Comparison of ENCODE assay signal across 33 cellular contexts in the genomic region with DNA sequence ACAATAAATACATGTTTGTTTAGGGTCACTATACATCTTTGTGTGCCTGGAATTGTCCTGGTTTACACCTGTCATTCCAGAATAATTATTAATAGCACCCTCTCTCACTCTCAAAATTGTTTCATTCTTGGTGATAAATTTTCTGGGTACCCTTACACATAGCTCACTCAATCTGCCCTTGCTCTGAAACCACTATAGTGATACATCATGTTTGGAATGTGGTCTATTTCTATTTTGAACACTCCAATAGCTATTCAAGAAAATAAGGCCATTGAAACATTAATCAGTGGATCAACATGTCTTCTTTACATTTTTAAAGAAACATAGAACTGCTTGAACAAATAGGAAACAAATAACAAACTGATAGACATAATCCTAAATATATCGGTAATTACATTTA.
DNase-seq lines count a peak whose midpoint lies in the region; ATAC-seq, FAIRE-seq and TF ChIP-seq lines count a peak whose summit lies in the region.
"Had no signal": no experiment of that assay in that cellular context is flagged by ENCODE, and none has a peak within 500 bp of the region (broad histone marks: within the 10 kb centered on the region; RNA-seq: fewer than 3 reads in every experiment).

No MANE protein-coding gene starts in this region.

- H2AK9ac ChIP-seq in IMR-90 (replicated peaks; ENCODE audit: low read depth, low read length, poor library complexity), result no peak overlapping the region

- CTCF ChIA-PET in IMR-90 (lab: Yijun Ruan, JAX), result no interaction called here

- H3K4me1 Mint-ChIP-seq in astrocyte (ENCODE audit: low read depth, unreplicated experiment), result peaks cover 24% of the 10 kb centered on the region
- H3K4me1 Mint-ChIP-seq: CD4-positive, alpha-beta memory T cell; IgD-negative memory B cell; memory B cell; neural crest cell had no signal

- H4K20me1 ChIP-seq in IMR-90 (ENCODE audit: insufficient read depth, low read length) (no peaks in the 10 kb centered on the region), astrocyte (ENCODE audit: insufficient read depth, low read length) (no peaks in the 10 kb centered on the region)

- H2BK20ac ChIP-seq in IMR-90 (ENCODE audit: low read depth, low read length), result no peak overlapping the region

- no peak overlapping the region for H3K4me3 Mint-ChIP-seq in astrocyte (ENCODE audit: unreplicated experiment)
- H3K4me3 Mint-ChIP-seq: activated CD4-positive, alpha-beta memory T cell treated with anti-CD3 and anti-CD28 coated beads for 36 hours; activated T-cell treated with anti-CD3 and anti-CD28 coated beads, Interleukin-2, amount 50 U/mL, for 72 hours; CD4-positive, alpha-beta memory T cell; IgD-negative memory B cell; memory B cell; neural crest cell; T-helper 1 cell treated with Interleukin-12 subunit alpha and Interleukin-12 subunit beta and Interleukin-4 antibody, amounts not matched to agents 30 μg/mL and 1 μg/mL, for 36 hours had no signal

- H3K14ac ChIP-seq in IMR-90 (replicated peaks; ENCODE audit: low read depth, low read length), result no peak overlapping the region

- dilution Hi-C loops in IMR-90 (cut with HindIII; ENCODE audit: low sequenced_read_pairs, unreplicated experiment), result no loop called here

- H3K4me1 ChIP-seq in ACC112 (ENCODE audit: control insufficient read depth, insufficient read depth, low read length, unreplicated experiment) (peaks cover 36% of the 10 kb centered on the region), IMR-90 (ENCODE audit: control insufficient read depth, insufficient read depth, low read length) (peaks cover under 1% of the 10 kb centered on the region), astrocyte (ENCODE audit: insufficient read depth, low read length) (no peaks in the 10 kb centered on the region)
- H3K4me1 ChIP-seq: adrenal gland, gastroesophageal sphincter, parathyroid adenoma had no signal

- ATAC-seq in IMR-90 (ENCODE audit: low read depth) (peak; percentile 57), HG03521 (IDR thresholded peaks at IDR 0.05; ENCODE audit: unreplicated experiment) (no peak), GM21447 (IDR thresholded peaks at IDR 0.05; ENCODE audit: unreplicated experiment) (no peak)
- ATAC-seq: activated T-cell treated with anti-CD3 and anti-CD28 coated beads, Interleukin-2, amount 50 U/mL, for 72 hours; gastroesophageal sphincter had no signal

- no peaks in the 10 kb centered on the region for H3K9me3 Mint-ChIP-seq in astrocyte (ENCODE audit: unreplicated experiment)

- H2AK5ac ChIP-seq in IMR-90 (ENCODE audit: low read depth, low read length), result no peak overlapping the region

- H3K4me2 ChIP-seq in IMR-90 (ENCODE audit: low read depth, low read length) (no peak overlapping the region), astrocyte (ENCODE audit: low read length) (no peak overlapping the region)
- H3K4me2 ChIP-seq: smooth muscle cell had no signal

- H2BK15ac ChIP-seq in IMR-90 (ENCODE audit: low read depth, low read length), result no peak overlapping the region

- H4K91ac ChIP-seq in IMR-90 (ENCODE audit: insufficient read depth, low read depth, low read length), result no peak overlapping the region

- WGBS in IMR-90 (ENCODE audit: extremely low coverage in 2 of 2, insufficient read length in 1 of 2), 2 experiments, result no CpG with 5 or more reads among the region's 1 CpG

- no peak overlapping the region for H2BK5ac ChIP-seq in IMR-90 (ENCODE audit: low read depth, low read length, poor library complexity, severe bottlenecking)

- FAIRE-seq in astrocyte (lab: Jason Lieb, UNC), result peak; percentile 54
- FAIRE-seq: GM12892, TTC549 had no signal

- intact Hi-C loops in IMR-90 (cut with micrococcal nuclease), result loop anchor here (10.0 kb wide), 1 partner anchor 1370 kb away; no protein-coding TSS in a partner anchor

- TF ChIP-seq CTCF in IMR-90 (conservative IDR thresholded peaks at IDR 0.05; ENCODE audit: low read depth, low read length) (no peak), astrocyte (IDR thresholded peaks at IDR 0.05; ENCODE audit: insufficient read depth, low read depth, low read length) (no peak)

- H3K79me2 ChIP-seq in ACC112 (ENCODE audit: control insufficient read depth, insufficient read depth, low read length, unreplicated experiment) (no peaks in the 10 kb centered on the region), astrocyte (ENCODE audit: insufficient read depth, low read length) (no peaks in the 10 kb centered on the region)
- H3K79me2 ChIP-seq: parathyroid adenoma had no signal

- H3K27ac Mint-ChIP-seq in astrocyte (ENCODE audit: unreplicated experiment), result no peak overlapping the region
- H3K27ac Mint-ChIP-seq: activated CD4-positive, alpha-beta memory T cell treated with anti-CD3 and anti-CD28 coated beads for 36 hours; activated T-cell treated with anti-CD3 and anti-CD28 coated beads, Interleukin-2, amount 50 U/mL, for 72 hours; CD4-positive, alpha-beta memory T cell; IgD-negative memory B cell; memory B cell; T-helper 1 cell treated with Interleukin-12 subunit alpha and Interleukin-12 subunit beta and Interleukin-4 antibody, amounts not matched to agents 30 μg/mL and 1 μg/mL, for 36 hours had no signal

- no peaks in the 10 kb centered on the region for H3K36me3 ChIP-seq in ACC112 (ENCODE audit: insufficient read depth, low read length)
- H3K36me3 ChIP-seq in IMR-90 (ENCODE audit: control insufficient read depth, insufficient read depth, low read length), result no peaks in the 10 kb centered on the region
- no peaks in the 10 kb centered on the region for H3K36me3 ChIP-seq in astrocyte (ENCODE audit: insufficient read depth, low read length)
- H3K36me3 ChIP-seq: adrenal gland, esophagus squamous epithelium, gastroesophageal sphincter, HAP-1, left lung, suprapubic skin had no signal

- no peak for TF ChIP-seq POLR2A in IMR-90 (IDR thresholded peaks at IDR 0.05; ENCODE audit: low read depth, low read length)

- H3K56ac ChIP-seq in IMR-90 (ENCODE audit: extremely low read depth, insufficient read depth, low read length), result no peak overlapping the region

- H3K23ac ChIP-seq in IMR-90 (ENCODE audit: low read depth, low read length), result no peak overlapping the region

- H3K27ac ChIP-seq in ACC112 (ENCODE audit: low read depth, low read length), result peak overlapping the region; percentile 76
- no peak overlapping the region for H3K27ac ChIP-seq in IMR-90 (ENCODE audit: insufficient read depth, low read length)
- H3K27ac ChIP-seq in astrocyte (ENCODE audit: low read depth, low read length), result peak overlapping the region; percentile 10
- H3K27ac ChIP-seq: 22Rv1, adrenal gland, esophagus squamous epithelium, gastroesophageal sphincter, left lung, parathyroid adenoma, RWPE1, suprapubic skin had no signal

- no peaks in the 10 kb centered on the region; the same call in 1 of the 2 replicates for H3K9me3 ChIP-seq in IMR-90 (ENCODE audit: control insufficient read depth, insufficient read depth, low read length)
- no peaks in the 10 kb centered on the region for H3K9me3 ChIP-seq in astrocyte (ENCODE audit: insufficient read depth, low read depth, low read length)
- H3K9me3 ChIP-seq: adrenal gland, esophagus squamous epithelium, gastroesophageal sphincter, suprapubic skin had no signal

- in situ Hi-C loops in IMR-90 (cut with MboI; ENCODE audit: low sequenced_read_pairs), result loop anchor here (10.0 kb wide), 1 partner anchor 60 kb away; no protein-coding TSS in a partner anchor

- no peak overlapping the region for H3K4me3 ChIP-seq in ACC112 (ENCODE audit: low read depth, low read length)
- no peak overlapping the region for H3K4me3 ChIP-seq in IMR-90 (ENCODE audit: insufficient read depth, low read depth, low read length)
- H3K4me3 ChIP-seq in astrocyte (ENCODE audit: insufficient read depth, low read depth, low read length), result no peak overlapping the region
- H3K4me3 ChIP-seq: adrenal gland, esophagus squamous epithelium, gastroesophageal sphincter, HAP-1, left lung, smooth muscle cell, suprapubic skin had no signal

- H2BK120ac ChIP-seq in IMR-90 (ENCODE audit: low read depth, low read length), result no peak overlapping the region

- BruUV-seq in IMR-90 (replicated peaks; lab: Mats Ljungman, UMichigan), result no TSS peak

- POLR2A ChIA-PET in IMR-90 (lab: Charles Lee; ENCODE audit: unreplicated experiment), result no interaction called here

- no peak overlapping the region for H2AFZ ChIP-seq in ACC112 (ENCODE audit: low read length, unreplicated experiment)
- H2AFZ ChIP-seq in IMR-90 (replicated peaks; ENCODE audit: low read length, poor library complexity), result no peak overlapping the region
- H2AFZ ChIP-seq in astrocyte (ENCODE audit: low read depth, low read length), result no peak overlapping the region
- H2AFZ ChIP-seq: parathyroid adenoma had no signal

- no peaks in the 10 kb centered on the region for H3K9me1 ChIP-seq in IMR-90 (ENCODE audit: insufficient read depth, low read length)

- no peaks in the 10 kb centered on the region for H3K79me1 ChIP-seq in IMR-90 (ENCODE audit: low read depth in 1 of 2, low read length in 2 of 2)

- no peaks in the 10 kb centered on the region for H3K27me3 Mint-ChIP-seq in astrocyte (ENCODE audit: low read depth, unreplicated experiment)

- no peak overlapping the region for H3K18ac ChIP-seq in IMR-90 (ENCODE audit: low read depth, low read length)

- H3K36me3 Mint-ChIP-seq in astrocyte (ENCODE audit: low read depth, unreplicated experiment), result no peaks in the 10 kb centered on the region
- H3K36me3 Mint-ChIP-seq: IgD-negative memory B cell had no signal

- H3K9ac ChIP-seq in IMR-90 (ENCODE audit: low read depth, low read length) (no peak overlapping the region), astrocyte (ENCODE audit: low read length) (no peak overlapping the region)
- H3K9ac ChIP-seq: parathyroid adenoma had no signal

- no peak overlapping the region for H4K5ac ChIP-seq in IMR-90 (ENCODE audit: low read depth, low read length)

- no peak overlapping the region for H3K4ac ChIP-seq in IMR-90 (ENCODE audit: low read depth, low read length)

- H4K8ac ChIP-seq in IMR-90 (ENCODE audit: low read depth in 2 of 2, low read length in 2 of 2), result no peak overlapping the region

- no peak for TF ChIP-seq RAD21 in IMR-90 (IDR thresholded peaks at IDR 0.05; ENCODE audit: low read length)

- DNase-seq in IMR-90 (peak; percentile 22), astrocyte (ENCODE audit: low read depth) (peak; percentile 54), iris pigment epithelial cell (ENCODE audit: low read depth) (peak; percentile 74), midbrain (lab: John Stamatoyannopoulos, UW) (no peak), RPMI8226 (no peak)
- DNase-seq: activated CD4-positive, alpha-beta memory T cell treated with anti-CD3 and anti-CD28 coated beads for 36 hours; activated CD4-positive, CD25-positive, alpha-beta regulatory T cell treated with anti-CD3 and anti-CD28 coated beads, Interleukin-2, amount 50 U/mL, for 72 hours; activated naive CD4-positive, alpha-beta T cell treated with Interleukin-2 at 50 U/mL for 16 hours; activated T-cell treated with anti-CD3 and anti-CD28 coated beads, Interleukin-2, amount 50 U/mL, for 72 hours; adrenal gland; CD4-positive, alpha-beta memory T cell; esophagus squamous epithelium; left lung; NCI-H1048; NCI-H1694; NCI-H510A; stimulated activated naive CD4-positive, alpha-beta T cell had no signal

- H3K27me3 ChIP-seq in ACC112 (ENCODE audit: insufficient read depth, low read length) (no peaks in the 10 kb centered on the region), IMR-90 (ENCODE audit: control insufficient read depth, insufficient read depth, low read length) (no peaks in the 10 kb centered on the region), astrocyte (ENCODE audit: insufficient read depth, low read length) (no peaks in the 10 kb centered on the region)
- H3K27me3 ChIP-seq: adrenal gland, esophagus squamous epithelium, gastroesophageal sphincter, left lung, suprapubic skin had no signal

Comparison
In these comparisons a context has a peak if more than half of its experiments do, and no peak if none do; other contexts are left out.
1. DNase-seq: peak in IMR-90 (single experiment), astrocyte (single experiment) and iris pigment epithelial cell (single experiment); none in midbrain (single experiment) and RPMI8226 (single experiment).